ENCODE assay signal across 7 cellular contexts in the genomic region with DNA sequence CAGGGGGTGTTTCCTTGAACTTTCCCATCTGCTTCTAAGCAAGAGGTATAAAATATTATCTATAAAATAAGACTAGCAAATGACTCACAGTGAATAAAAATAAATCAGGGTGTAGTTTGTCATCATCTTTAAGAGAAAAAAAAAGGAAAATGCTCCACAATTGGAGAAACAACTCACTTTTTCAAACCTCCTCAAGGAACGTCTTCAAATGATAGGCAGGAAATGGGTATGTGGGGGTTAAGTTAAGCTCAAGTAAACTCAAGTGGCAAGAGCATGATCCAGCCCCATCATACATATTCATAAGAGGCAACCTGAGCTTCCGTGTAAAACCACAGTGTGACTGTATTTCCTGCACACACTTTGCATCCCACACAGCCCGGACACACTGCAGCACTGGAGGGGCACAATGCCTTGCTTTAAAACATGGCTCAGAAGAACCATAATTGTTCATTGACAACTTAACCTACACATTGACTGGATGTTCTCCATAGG. TPM values are rescaled to one million over a fixed set of nuclear protein-coding genes. Genes with fewer than 3 reads are reported as not detected.
DNase-seq lines count a peak whose midpoint lies in the region; ATAC-seq and TF ChIP-seq lines count a peak whose summit lies in the region.

No MANE protein-coding gene starts in this region.

- peak; percentile 81 for DNase-seq in OCI-M1 (lab: John Stamatoyannopoulos, UW)
- peak; percentile 73 for DNase-seq in activated T-helper 2 cell treated with anti-CD3 and anti-CD28 coated beads, Interferon-gamma antibody, Interleukin-2, Interleukin-4, amounts not matched to agents 10 μg/mL and 5 μg/mL and 100 μg/mL, durations not matched to agents 14 hours and 24 hours and 36 hours (ENCODE audit: low spot score)
- no peak for DNase-seq in heart right ventricle
- DNase-seq in stimulated activated CD4-positive, alpha-beta T cell treated with anti-CD3 and anti-CD28 coated beads, Interleukin-12 subunit alpha, Interleukin-12 subunit beta, amount 100 ng/mL, for 48 hours (ENCODE audit: low read depth in 2 of 3, low spot score in 1 of 3) = peak; percentile 59 to 66 (median 61)
- no peak for DNase-seq in posterior cingulate gyrus

- peaks cover 77% of the 10 kb centered on the region for H3K4me1 Mint-ChIP-seq in activated T-helper 2 cell treated with anti-CD3 and anti-CD28 coated beads, Interferon-gamma antibody, Interleukin-2, Interleukin-4, amounts not matched to agents 10 μg/mL and 5 μg/mL and 100 μg/mL, durations not matched to agents 14 hours and 24 hours and 36 hours (ENCODE audit: low read depth)

- no peaks in the 10 kb centered on the region for H3K27me3 Mint-ChIP-seq in activated T-helper 2 cell treated with anti-CD3 and anti-CD28 coated beads, Interferon-gamma antibody, Interleukin-2, Interleukin-4, amounts not matched to agents 10 μg/mL and 5 μg/mL and 100 μg/mL, durations not matched to agents 14 hours and 24 hours and 36 hours (ENCODE audit: low read depth)

- H3K9me3 Mint-ChIP-seq in activated T-helper 2 cell treated with anti-CD3 and anti-CD28 coated beads, Interferon-gamma antibody, Interleukin-2, Interleukin-4, amounts not matched to agents 10 μg/mL and 5 μg/mL and 100 μg/mL, durations not matched to agents 14 hours and 24 hours and 36 hours = no peaks in the 10 kb centered on the region

- H3K4me1 ChIP-seq in heart right ventricle = peaks cover 7 to 48% (median 30%) of the 10 kb centered on the region in 9 donors

- no peaks in the 10 kb centered on the region for H3K9me3 ChIP-seq in heart right ventricle

- intact Hi-C loops in activated T-helper 2 cell treated with anti-CD3 and anti-CD28 coated beads, Interferon-gamma antibody, Interleukin-2, Interleukin-4, amounts not matched to agents 10 μg/mL and 5 μg/mL and 100 μg/mL, durations not matched to agents 14 hours and 24 hours and 36 hours (cut with micrococcal nuclease) = loop anchor here (1.0 to 10.0 kb wide), 9 partner anchors 16 to 605 kb away; partner anchors contain the start of genes ASF1A and CEP85L
- intact Hi-C loops in heart right ventricle (cut with DNase I) (loop anchor here in 8 of 10 donors (5.0 to 10.0 kb wide), 3 partner anchors 43 to 58 kb away; partner anchors contain the start of gene CEP85L (in 8 of the 8)), posterior cingulate gyrus (cut with DNase I) (loop anchor here (5.0 kb wide), 1 partner anchor 58 kb away; the partner anchor contains the start of gene CEP85L)

- peak overlapping the region; percentile 97 for H3K4me3 Mint-ChIP-seq in activated T-helper 2 cell treated with anti-CD3 and anti-CD28 coated beads, Interferon-gamma antibody, Interleukin-2, Interleukin-4, amounts not matched to agents 10 μg/mL and 5 μg/mL and 100 μg/mL, durations not matched to agents 14 hours and 24 hours and 36 hours (ENCODE audit: low read depth)

- no peaks in the 10 kb centered on the region for H3K36me3 ChIP-seq in heart right ventricle

- ATAC-seq in GM18868 (IDR thresholded peaks at IDR 0.05; ENCODE audit: unreplicated experiment) (peak; percentile 87), HG02885 (IDR thresholded peaks at IDR 0.05; ENCODE audit: poor library complexity, unreplicated experiment) (peak; percentile 90), heart right ventricle (peak in 4 of 8 donors; percentile 8 to 37 (median 24))

- H3K36me3 Mint-ChIP-seq in activated T-helper 2 cell treated with anti-CD3 and anti-CD28 coated beads, Interferon-gamma antibody, Interleukin-2, Interleukin-4, amounts not matched to agents 10 μg/mL and 5 μg/mL and 100 μg/mL, durations not matched to agents 14 hours and 24 hours and 36 hours (ENCODE audit: low read depth) = peaks cover 30% of the 10 kb centered on the region

- peak overlapping the region; percentile 96 for H3K27ac Mint-ChIP-seq in activated T-helper 2 cell treated with anti-CD3 and anti-CD28 coated beads, Interferon-gamma antibody, Interleukin-2, Interleukin-4, amounts not matched to agents 10 μg/mL and 5 μg/mL and 100 μg/mL, durations not matched to agents 14 hours and 24 hours and 36 hours

- no peaks in the 10 kb centered on the region for H3K27me3 ChIP-seq in heart right ventricle

- no peak for TF ChIP-seq CTCF in heart right ventricle (IDR thresholded peaks at IDR 0.05)

- peak overlapping the region in 6 of 10 donors; percentile 41 to 51 (median 44) for H3K4me3 ChIP-seq in heart right ventricle

- H3K27ac ChIP-seq in heart right ventricle = peak overlapping the region in 4 of 10 donors; percentile 39 to 83 (median 50)

- WGBS in heart right ventricle, 2 donors = 25 to 29% methylated on average over 3 of the region's 3 CpGs

RNA-seq across cellular contexts. Expression of gene CEP85L, which starts 58.5 kb away (rescaled TPM):
- total RNA-seq in activated T-helper 2 cell treated with anti-CD3 and anti-CD28 coated beads, Interferon-gamma antibody, Interleukin-2, Interleukin-4, amounts not matched to agents 10 μg/mL and 5 μg/mL and 100 μg/mL, durations not matched to agents 14 hours and 24 hours and 36 hours = 34.2 and 36.7 TPM in 2 replicates
- total RNA-seq in heart right ventricle = 10 to 100 TPM in 3 of 10 donors, 1 to 10 TPM in 7; 5.4 to 19.2 (median 8.1) TPM
- 10 to 100 TPM in 1 of 2 donors, 1 to 10 TPM in 1; 1.0 to 11.0 TPM for polyA plus RNA-seq in heart right ventricle

Comparison
In these comparisons a context has a peak if more than half of its experiments do, and no peak if none do; other contexts are left out.
1. DNase-seq: peak in OCI-M1 (single experiment), activated T-helper 2 cell treated with anti-CD3 and anti-CD28 coated beads, Interferon-gamma antibody, Interleukin-2, Interleukin-4, amounts not matched to agents 10 μg/mL and 5 μg/mL and 100 μg/mL, durations not matched to agents 14 hours and 24 hours and 36 hours (single experiment) and stimulated activated CD4-positive, alpha-beta T cell treated with anti-CD3 and anti-CD28 coated beads, Interleukin-12 subunit alpha, Interleukin-12 subunit beta, amount 100 ng/mL, for 48 hours (3 of 3); none in heart right ventricle (0 of 2) and posterior cingulate gyrus (0 of 10).